In the genomic region with DNA sequence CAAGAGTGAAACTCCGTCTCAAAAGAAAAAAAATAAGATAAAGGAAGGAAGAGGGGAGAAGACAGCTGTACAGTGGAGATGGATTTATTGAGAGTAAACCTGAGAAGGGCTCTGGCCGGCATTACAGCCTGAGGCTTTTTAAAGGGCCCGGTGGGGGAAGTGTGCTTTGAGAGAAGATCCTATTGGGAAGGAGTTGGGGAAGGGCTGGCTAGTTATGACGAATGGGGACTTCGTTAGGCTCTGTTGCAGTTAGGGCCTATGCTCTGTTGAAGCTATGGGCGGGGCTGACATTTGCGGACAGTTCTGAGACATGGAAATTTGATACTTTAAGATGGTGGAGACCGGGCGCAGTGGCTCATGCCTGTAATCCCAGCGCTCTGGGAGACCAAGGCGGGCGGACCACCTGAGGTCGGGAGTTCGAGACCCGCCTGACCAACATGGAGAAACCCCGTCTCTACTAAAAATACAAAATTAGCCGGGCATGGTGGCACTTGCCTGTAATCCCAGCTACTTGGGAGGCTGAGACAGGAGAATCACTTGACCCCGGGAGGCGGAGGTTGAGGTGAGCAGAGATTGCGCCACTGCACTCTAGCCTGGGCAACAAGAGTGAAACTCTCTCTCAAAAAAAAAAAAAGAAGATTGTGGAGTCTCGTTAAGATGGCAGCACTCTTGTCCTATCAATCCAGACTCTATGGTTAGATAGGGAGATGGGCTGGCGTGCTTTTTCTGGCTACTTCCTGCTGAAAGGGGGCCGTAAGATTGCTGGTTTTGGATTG, we compare ENCODE assay signal across 1 cellular context.
TF ChIP-seq lines count a peak whose summit lies in the region.

No MANE protein-coding gene starts in this region.

TF ChIP-seq in K562, 482 proteins besides CTCF, POLR2A, EP300 and RAD21 (continued from another document and continues in another):
- TF ChIP-seq, protein P1, sequence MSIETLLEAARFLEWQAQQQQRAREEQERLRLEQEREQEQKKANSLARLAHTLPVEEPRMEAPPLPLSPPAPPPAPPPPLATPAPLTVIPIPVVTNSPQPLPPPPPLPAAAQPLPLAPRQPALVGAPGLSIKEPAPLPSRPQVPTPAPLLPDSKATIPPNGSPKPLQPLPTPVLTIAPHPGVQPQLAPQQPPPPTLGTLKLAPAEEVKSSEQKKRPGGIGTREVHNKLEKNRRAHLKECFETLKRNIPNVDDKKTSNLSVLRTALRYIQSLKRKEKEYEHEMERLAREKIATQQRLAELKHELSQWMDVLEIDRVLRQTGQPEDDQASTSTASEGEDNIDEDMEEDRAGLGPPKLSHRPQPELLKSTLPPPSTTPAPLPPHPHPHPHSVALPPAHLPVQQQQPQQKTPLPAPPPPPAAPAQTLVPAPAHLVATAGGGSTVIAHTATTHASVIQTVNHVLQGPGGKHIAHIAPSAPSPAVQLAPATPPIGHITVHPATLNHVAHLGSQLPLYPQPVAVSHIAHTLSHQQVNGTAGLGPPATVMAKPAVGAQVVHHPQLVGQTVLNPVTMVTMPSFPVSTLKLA (conservative IDR thresholded peaks at IDR 0.05): 0 out of 4 replicates have a peak, but pooled peaks of 1 of the 2 experiments have one; percentile 24
- no peak for TF ChIP-seq KDM2B (CRISPR knock-in tag; IDR thresholded peaks at IDR 0.05)
- peak; percentile 43; the same call in 1 of the 2 replicates for TF ChIP-seq DIDO1 (tag; IDR thresholded peaks at IDR 0.05; ENCODE audit: low read depth)
- TF ChIP-seq, protein P2, sequence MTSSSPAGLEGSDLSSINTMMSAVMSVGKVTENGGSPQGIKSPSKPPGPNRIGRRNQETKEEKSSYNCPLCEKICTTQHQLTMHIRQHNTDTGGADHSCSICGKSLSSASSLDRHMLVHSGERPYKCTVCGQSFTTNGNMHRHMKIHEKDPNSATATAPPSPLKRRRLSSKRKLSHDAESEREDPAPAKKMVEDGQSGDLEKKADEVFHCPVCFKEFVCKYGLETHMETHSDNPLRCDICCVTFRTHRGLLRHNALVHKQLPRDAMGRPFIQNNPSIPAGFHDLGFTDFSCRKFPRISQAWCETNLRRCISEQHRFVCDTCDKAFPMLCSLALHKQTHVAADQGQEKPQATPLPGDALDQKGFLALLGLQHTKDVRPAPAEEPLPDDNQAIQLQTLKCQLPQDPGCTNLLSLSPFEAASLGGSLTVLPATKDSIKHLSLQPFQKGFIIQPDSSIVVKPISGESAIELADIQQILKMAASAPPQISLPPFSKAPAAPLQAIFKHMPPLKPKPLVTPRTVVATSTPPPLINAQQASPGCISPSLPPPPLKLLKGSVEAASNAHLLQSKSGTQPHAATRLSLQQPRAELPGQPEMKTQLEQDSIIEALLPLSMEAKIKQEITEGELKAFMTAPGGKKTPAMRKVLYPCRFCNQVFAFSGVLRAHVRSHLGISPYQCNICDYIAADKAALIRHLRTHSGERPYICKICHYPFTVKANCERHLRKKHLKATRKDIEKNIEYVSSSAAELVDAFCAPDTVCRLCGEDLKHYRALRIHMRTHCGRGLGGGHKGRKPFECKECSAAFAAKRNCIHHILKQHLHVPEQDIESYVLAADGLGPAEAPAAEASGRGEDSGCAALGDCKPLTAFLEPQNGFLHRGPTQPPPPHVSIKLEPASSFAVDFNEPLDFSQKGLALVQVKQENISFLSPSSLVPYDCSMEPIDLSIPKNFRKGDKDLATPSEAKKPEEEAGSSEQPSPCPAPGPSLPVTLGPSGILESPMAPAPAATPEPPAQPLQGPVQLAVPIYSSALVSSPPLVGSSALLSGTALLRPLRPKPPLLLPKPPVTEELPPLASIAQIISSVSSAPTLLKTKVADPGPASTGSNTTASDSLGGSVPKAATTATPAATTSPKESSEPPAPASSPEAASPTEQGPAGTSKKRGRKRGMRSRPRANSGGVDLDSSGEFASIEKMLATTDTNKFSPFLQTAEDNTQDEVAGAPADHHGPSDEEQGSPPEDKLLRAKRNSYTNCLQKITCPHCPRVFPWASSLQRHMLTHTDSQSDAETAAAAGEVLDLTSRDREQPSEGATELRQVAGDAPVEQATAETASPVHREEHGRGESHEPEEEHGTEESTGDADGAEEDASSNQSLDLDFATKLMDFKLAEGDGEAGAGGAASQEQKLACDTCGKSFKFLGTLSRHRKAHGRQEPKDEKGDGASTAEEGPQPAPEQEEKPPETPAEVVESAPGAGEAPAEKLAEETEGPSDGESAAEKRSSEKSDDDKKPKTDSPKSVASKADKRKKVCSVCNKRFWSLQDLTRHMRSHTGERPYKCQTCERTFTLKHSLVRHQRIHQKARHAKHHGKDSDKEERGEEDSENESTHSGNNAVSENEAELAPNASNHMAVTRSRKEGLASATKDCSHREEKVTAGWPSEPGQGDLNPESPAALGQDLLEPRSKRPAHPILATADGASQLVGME (CRISPR knock-in tag; IDR thresholded peaks at IDR 0.05): 0 out of 2 replicates have a peak, but pooled peaks have one; percentile 31
- TF ChIP-seq ZNF24 (IDR thresholded peaks at IDR 0.05): peak; percentile 21; the same call in 1 of the 2 replicates
- TF ChIP-seq, protein P3, sequence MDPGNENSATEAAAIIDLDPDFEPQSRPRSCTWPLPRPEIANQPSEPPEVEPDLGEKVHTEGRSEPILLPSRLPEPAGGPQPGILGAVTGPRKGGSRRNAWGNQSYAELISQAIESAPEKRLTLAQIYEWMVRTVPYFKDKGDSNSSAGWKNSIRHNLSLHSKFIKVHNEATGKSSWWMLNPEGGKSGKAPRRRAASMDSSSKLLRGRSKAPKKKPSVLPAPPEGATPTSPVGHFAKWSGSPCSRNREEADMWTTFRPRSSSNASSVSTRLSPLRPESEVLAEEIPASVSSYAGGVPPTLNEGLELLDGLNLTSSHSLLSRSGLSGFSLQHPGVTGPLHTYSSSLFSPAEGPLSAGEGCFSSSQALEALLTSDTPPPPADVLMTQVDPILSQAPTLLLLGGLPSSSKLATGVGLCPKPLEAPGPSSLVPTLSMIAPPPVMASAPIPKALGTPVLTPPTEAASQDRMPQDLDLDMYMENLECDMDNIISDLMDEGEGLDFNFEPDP (CRISPR knock-in tag; IDR thresholded peaks at IDR 0.05): no peak
- TF ChIP-seq ZNF239 (CRISPR knock-in tag; IDR thresholded peaks at IDR 0.05): no peak
- peak; percentile 31; the same call in 1 of the 2 replicates for TF ChIP-seq NBN (IDR thresholded peaks at IDR 0.05; ENCODE audit: low read depth)
- TF ChIP-seq SUPT5H (IDR thresholded peaks at IDR 0.05): peak; percentile 67
- peak; percentile 55 to 70; a peak in 2 of 4 replicates for TF ChIP-seq FOXK2 (conservative IDR thresholded peaks at IDR 0.05 in 1 of 2, IDR thresholded peaks at IDR 0.05 in 1 of 2; ENCODE audit: low read depth in 2 of 2)
- TF ChIP-seq HDAC1 (IDR thresholded peaks at IDR 0.05): no peak; a peak in 1 of 4 replicates
- TF ChIP-seq NRF1 (conservative IDR thresholded peaks at IDR 0.05 in 1 of 2, IDR thresholded peaks at IDR 0.05 in 1 of 2): peak; percentile 72 to 75
- TF ChIP-seq, protein P4, sequence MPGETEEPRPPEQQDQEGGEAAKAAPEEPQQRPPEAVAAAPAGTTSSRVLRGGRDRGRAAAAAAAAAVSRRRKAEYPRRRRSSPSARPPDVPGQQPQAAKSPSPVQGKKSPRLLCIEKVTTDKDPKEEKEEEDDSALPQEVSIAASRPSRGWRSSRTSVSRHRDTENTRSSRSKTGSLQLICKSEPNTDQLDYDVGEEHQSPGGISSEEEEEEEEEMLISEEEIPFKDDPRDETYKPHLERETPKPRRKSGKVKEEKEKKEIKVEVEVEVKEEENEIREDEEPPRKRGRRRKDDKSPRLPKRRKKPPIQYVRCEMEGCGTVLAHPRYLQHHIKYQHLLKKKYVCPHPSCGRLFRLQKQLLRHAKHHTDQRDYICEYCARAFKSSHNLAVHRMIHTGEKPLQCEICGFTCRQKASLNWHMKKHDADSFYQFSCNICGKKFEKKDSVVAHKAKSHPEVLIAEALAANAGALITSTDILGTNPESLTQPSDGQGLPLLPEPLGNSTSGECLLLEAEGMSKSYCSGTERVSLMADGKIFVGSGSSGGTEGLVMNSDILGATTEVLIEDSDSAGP (CRISPR knock-in tag; IDR thresholded peaks at IDR 0.05): no peak
- TF ChIP-seq ZNF76 (CRISPR knock-in tag; IDR thresholded peaks at IDR 0.05; ENCODE audit: borderline replicate concordance): peak; percentile 65; the same call in 1 of the 2 replicates
- no peak for TF ChIP-seq ASH1L (IDR thresholded peaks at IDR 0.05; ENCODE audit: borderline replicate concordance, low read depth, partially characterized antibody)
- no peak for TF ChIP-seq ZNF253 (CRISPR knock-in tag; conservative IDR thresholded peaks at IDR 0.05)
- no peak for TF ChIP-seq KLF1 (tag; IDR thresholded peaks at IDR 0.05)
- TF ChIP-seq COPS2 (conservative IDR thresholded peaks at IDR 0.05): no peak
- no peak for TF ChIP-seq SETDB1 (IDR thresholded peaks at IDR 0.05; ENCODE audit: low read length)
- TF ChIP-seq GTF2A2 (tag; IDR thresholded peaks at IDR 0.05): peak; percentile 82
- TF ChIP-seq, protein P5, sequence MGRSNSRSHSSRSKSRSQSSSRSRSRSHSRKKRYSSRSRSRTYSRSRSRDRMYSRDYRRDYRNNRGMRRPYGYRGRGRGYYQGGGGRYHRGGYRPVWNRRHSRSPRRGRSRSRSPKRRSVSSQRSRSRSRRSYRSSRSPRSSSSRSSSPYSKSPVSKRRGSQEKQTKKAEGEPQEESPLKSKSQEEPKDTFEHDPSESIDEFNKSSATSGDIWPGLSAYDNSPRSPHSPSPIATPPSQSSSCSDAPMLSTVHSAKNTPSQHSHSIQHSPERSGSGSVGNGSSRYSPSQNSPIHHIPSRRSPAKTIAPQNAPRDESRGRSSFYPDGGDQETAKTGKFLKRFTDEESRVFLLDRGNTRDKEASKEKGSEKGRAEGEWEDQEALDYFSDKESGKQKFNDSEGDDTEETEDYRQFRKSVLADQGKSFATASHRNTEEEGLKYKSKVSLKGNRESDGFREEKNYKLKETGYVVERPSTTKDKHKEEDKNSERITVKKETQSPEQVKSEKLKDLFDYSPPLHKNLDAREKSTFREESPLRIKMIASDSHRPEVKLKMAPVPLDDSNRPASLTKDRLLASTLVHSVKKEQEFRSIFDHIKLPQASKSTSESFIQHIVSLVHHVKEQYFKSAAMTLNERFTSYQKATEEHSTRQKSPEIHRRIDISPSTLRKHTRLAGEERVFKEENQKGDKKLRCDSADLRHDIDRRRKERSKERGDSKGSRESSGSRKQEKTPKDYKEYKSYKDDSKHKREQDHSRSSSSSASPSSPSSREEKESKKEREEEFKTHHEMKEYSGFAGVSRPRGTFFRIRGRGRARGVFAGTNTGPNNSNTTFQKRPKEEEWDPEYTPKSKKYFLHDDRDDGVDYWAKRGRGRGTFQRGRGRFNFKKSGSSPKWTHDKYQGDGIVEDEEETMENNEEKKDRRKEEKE (IDR thresholded peaks at IDR 0.05; ENCODE audit: borderline replicate concordance in 1 of 2, control insufficient read depth in 1 of 2, low read depth in 2 of 2, low read length in 1 of 2): no peak
- peak; percentile 88 for TF ChIP-seq MEF2D (tag; conservative IDR thresholded peaks at IDR 0.05; ENCODE audit: low read depth)
- TF ChIP-seq NFE2 (IDR thresholded peaks at IDR 0.05; ENCODE audit: low read depth): no peak
- TF ChIP-seq FOXA3 (CRISPR knock-in tag; conservative IDR thresholded peaks at IDR 0.05 in 1 of 2, IDR thresholded peaks at IDR 0.05 in 1 of 2): 0 out of 4 replicates have a peak, but pooled peaks of 1 of the 2 experiments have one; percentile 5
- no peak for TF ChIP-seq KLF13 (tag; IDR thresholded peaks at IDR 0.05; ENCODE audit: borderline replicate concordance, low read depth)
- peak; percentile 77 for TF ChIP-seq ZNF184 (CRISPR knock-in tag; IDR thresholded peaks at IDR 0.05)
- TF ChIP-seq TCF3 (CRISPR knock-in tag; IDR thresholded peaks at IDR 0.05): no peak; the same call in 1 of the 2 replicates
- peak; percentile 49; the same call in 1 of the 2 replicates for TF ChIP-seq SMARCE1 (IDR thresholded peaks at IDR 0.05)
- TF ChIP-seq, protein P6, sequence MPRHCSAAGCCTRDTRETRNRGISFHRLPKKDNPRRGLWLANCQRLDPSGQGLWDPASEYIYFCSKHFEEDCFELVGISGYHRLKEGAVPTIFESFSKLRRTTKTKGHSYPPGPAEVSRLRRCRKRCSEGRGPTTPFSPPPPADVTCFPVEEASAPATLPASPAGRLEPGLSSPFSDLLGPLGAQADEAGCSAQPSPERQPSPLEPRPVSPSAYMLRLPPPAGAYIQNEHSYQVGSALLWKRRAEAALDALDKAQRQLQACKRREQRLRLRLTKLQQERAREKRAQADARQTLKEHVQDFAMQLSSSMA (CRISPR knock-in tag; IDR thresholded peaks at IDR 0.05): 0 out of 2 replicates have a peak, but pooled peaks have one; percentile 32
- TF ChIP-seq PRPF4 (IDR thresholded peaks at IDR 0.05; ENCODE audit: insufficient read depth, low read depth, low read length, poor library complexity, severe bottlenecking): no peak
- peak; percentile 35 for TF ChIP-seq NEUROD1 (IDR thresholded peaks at IDR 0.05; ENCODE audit: borderline replicate concordance, low read depth, low read length, partially characterized antibody)
- TF ChIP-seq, protein P7, sequence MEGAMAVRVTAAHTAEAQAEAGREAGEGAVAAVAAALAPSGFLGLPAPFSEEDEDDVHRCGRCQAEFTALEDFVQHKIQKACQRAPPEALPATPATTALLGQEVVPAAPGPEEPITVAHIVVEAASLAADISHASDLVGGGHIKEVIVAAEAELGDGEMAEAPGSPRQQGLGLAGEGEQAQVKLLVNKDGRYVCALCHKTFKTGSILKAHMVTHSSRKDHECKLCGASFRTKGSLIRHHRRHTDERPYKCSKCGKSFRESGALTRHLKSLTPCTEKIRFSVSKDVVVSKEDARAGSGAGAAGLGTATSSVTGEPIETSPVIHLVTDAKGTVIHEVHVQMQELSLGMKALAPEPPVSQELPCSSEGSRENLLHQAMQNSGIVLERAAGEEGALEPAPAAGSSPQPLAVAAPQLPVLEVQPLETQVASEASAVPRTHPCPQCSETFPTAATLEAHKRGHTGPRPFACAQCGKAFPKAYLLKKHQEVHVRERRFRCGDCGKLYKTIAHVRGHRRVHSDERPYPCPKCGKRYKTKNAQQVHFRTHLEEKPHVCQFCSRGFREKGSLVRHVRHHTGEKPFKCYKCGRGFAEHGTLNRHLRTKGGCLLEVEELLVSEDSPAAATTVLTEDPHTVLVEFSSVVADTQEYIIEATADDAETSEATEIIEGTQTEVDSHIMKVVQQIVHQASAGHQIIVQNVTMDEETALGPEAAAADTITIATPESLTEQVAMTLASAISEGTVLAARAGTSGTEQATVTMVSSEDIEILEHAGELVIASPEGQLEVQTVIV (CRISPR knock-in tag; IDR thresholded peaks at IDR 0.05; ENCODE audit: borderline replicate concordance): no peak
- TF ChIP-seq PYGO2 (tag; IDR thresholded peaks at IDR 0.05): peak; percentile 92
- TF ChIP-seq, protein P8, sequence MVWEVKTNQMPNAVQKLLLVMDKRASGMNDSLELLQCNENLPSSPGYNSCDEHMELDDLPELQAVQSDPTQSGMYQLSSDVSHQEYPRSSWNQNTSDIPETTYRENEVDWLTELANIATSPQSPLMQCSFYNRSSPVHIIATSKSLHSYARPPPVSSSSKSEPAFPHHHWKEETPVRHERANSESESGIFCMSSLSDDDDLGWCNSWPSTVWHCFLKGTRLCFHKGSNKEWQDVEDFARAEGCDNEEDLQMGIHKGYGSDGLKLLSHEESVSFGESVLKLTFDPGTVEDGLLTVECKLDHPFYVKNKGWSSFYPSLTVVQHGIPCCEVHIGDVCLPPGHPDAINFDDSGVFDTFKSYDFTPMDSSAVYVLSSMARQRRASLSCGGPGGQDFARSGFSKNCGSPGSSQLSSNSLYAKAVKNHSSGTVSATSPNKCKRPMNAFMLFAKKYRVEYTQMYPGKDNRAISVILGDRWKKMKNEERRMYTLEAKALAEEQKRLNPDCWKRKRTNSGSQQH (CRISPR knock-in tag; IDR thresholded peaks at IDR 0.05): 0 out of 2 replicates have a peak, but pooled peaks have one; percentile 40
- TF ChIP-seq IRF2 (CRISPR knock-in tag; IDR thresholded peaks at IDR 0.05): no peak
- no peak for TF ChIP-seq TBL1XR1 (IDR thresholded peaks at IDR 0.05; ENCODE audit: low read length in 2 of 2)
